20 cellular contexts compared by ENCODE assay signal in genomic region chr19:40216777-40217026, GRCh38. TPM values are rescaled to one million over a fixed set of nuclear protein-coding genes. Genes with fewer than 3 reads are reported as not detected.
DNase-seq lines count a peak whose midpoint lies in the region; ATAC-seq and TF ChIP-seq lines count a peak whose summit lies in the region.
"Had no signal": no experiment of that assay in that cellular context is flagged by ENCODE, and none has a peak within 500 bp of the region (broad histone marks: within the 10 kb centered on the region; RNA-seq: fewer than 3 reads in every experiment).

No MANE protein-coding gene starts in this region.

- peak overlapping the region; percentile 42 for H2AK9ac ChIP-seq in IMR-90 (replicated peaks; ENCODE audit: low read depth, low read length, poor library complexity)

- H3K23ac ChIP-seq in IMR-90 (ENCODE audit: low read depth, low read length), result no peak overlapping the region; the same call in 1 of the 2 replicates
- H3K23ac ChIP-seq in neuronal stem cell (ENCODE audit: low read depth, low read length, poor library complexity), result peak overlapping the region; percentile 3

- H4K8ac ChIP-seq in IMR-90 (ENCODE audit: low read depth in 2 of 2, low read length in 2 of 2), result no peak overlapping the region
- H4K8ac ChIP-seq in neuronal stem cell (ENCODE audit: low read depth, low read length), result no peak overlapping the region

- H2AFZ ChIP-seq in IMR-90 (replicated peaks; ENCODE audit: low read length, poor library complexity) (peak overlapping the region; percentile 32), neuronal stem cell (ENCODE audit: low read length) (no peak overlapping the region)

- H3K27ac ChIP-seq in IMR-90 (ENCODE audit: insufficient read depth, low read length) (no peak overlapping the region), endodermal cell (ENCODE audit: low read depth, low read length) (no peak overlapping the region), neuronal stem cell (replicated peaks; ENCODE audit: low read length) (no peak overlapping the region)
- H3K27ac ChIP-seq: gastrocnemius medialis, pancreas had no signal

- H3K14ac ChIP-seq in IMR-90 (replicated peaks; ENCODE audit: low read depth, low read length) (no peak overlapping the region), neuronal stem cell (ENCODE audit: low read length) (no peak overlapping the region)

- intact Hi-C loops in IMR-90 (cut with micrococcal nuclease), result no loop called here

- H2BK15ac ChIP-seq in IMR-90 (ENCODE audit: low read depth, low read length) (no peak overlapping the region), neuronal stem cell (ENCODE audit: low read length) (no peak overlapping the region)

- H3K36me3 ChIP-seq in IMR-90 (ENCODE audit: control insufficient read depth, insufficient read depth, low read length) (peaks cover 13% of the 10 kb centered on the region; the same call in 1 of the 2 replicates), endodermal cell (ENCODE audit: control insufficient read depth, insufficient read depth, low read length) (no peaks in the 10 kb centered on the region), neuronal stem cell (replicated peaks in 1 of 2; ENCODE audit: control insufficient read depth in 2 of 2, insufficient read depth in 2 of 2, low read length in 2 of 2) (peaks cover 0 to 7% of the 10 kb centered on the region in 2 donors)
- H3K36me3 ChIP-seq: HAP-1, pancreas had no signal

- peak overlapping the region; percentile 25 for H3K27ac Mint-ChIP-seq in activated CD4-positive, alpha-beta T cell treated with anti-CD3 and anti-CD28 coated beads, Interleukin-2, amount 10 ng/mL, durations not matched to agents 7 days and 5 days
- H3K27ac Mint-ChIP-seq in endodermal cell, result no peak overlapping the region

- no peak overlapping the region for H2BK120ac ChIP-seq in IMR-90 (ENCODE audit: low read depth, low read length)
- no peak overlapping the region for H2BK120ac ChIP-seq in neuronal stem cell (ENCODE audit: low read depth, low read length)

- no TSS peak for BruUV-seq in IMR-90 (replicated peaks; lab: Mats Ljungman, UMichigan)

- H3K36me3 Mint-ChIP-seq in activated CD4-positive, alpha-beta T cell treated with anti-CD3 and anti-CD28 coated beads, Interleukin-2, amount 10 ng/mL, durations not matched to agents 7 days and 5 days (ENCODE audit: low read depth), result no peaks in the 10 kb centered on the region
- peaks cover 10% of the 10 kb centered on the region for H3K36me3 Mint-ChIP-seq in endodermal cell (ENCODE audit: low read depth)

- dilution Hi-C loops in IMR-90 (cut with HindIII; ENCODE audit: low sequenced_read_pairs, unreplicated experiment), result no loop called here

- no peak for TF ChIP-seq RAD21 in IMR-90 (IDR thresholded peaks at IDR 0.05; ENCODE audit: low read length)

- H3K56ac ChIP-seq in IMR-90 (ENCODE audit: extremely low read depth, insufficient read depth, low read length), result no peak overlapping the region

- H3K18ac ChIP-seq in IMR-90 (ENCODE audit: low read depth, low read length) (no peak overlapping the region), neuronal stem cell (ENCODE audit: low read length) (no peak overlapping the region)

- no peak for TF ChIP-seq POLR2A in IMR-90 (IDR thresholded peaks at IDR 0.05; ENCODE audit: low read depth, low read length)

- H3K4ac ChIP-seq in IMR-90 (ENCODE audit: low read depth, low read length) (no peak overlapping the region), neuronal stem cell (ENCODE audit: low read length) (no peak overlapping the region)

- POLR2A ChIA-PET in activated CD4-positive, alpha-beta T cell treated with anti-CD3 and anti-CD28 coated beads, Interleukin-2, amount 10 ng/mL, durations not matched to agents 7 days and 5 days (lab: Charles Lee), result no interaction called here
- POLR2A ChIA-PET in IMR-90 (lab: Charles Lee; ENCODE audit: unreplicated experiment), result no interaction called here

- H3K4me3 Mint-ChIP-seq in activated CD4-positive, alpha-beta T cell treated with anti-CD3 and anti-CD28 coated beads, Interleukin-2, amount 10 ng/mL, durations not matched to agents 7 days and 5 days, result no peak overlapping the region
- peak overlapping the region; percentile 38 for H3K4me3 Mint-ChIP-seq in endodermal cell

- peaks cover 7% of the 10 kb centered on the region for H3K4me1 Mint-ChIP-seq in activated CD4-positive, alpha-beta T cell treated with anti-CD3 and anti-CD28 coated beads, Interleukin-2, amount 10 ng/mL, durations not matched to agents 7 days and 5 days
- H3K4me1 Mint-ChIP-seq in endodermal cell, result no peaks in the 10 kb centered on the region

- TF ChIP-seq CTCF in IMR-90 (conservative IDR thresholded peaks at IDR 0.05; ENCODE audit: low read depth, low read length) (no peak), endodermal cell (conservative IDR thresholded peaks at IDR 0.05) (no peak)

- H3K9ac ChIP-seq in IMR-90 (ENCODE audit: low read depth, low read length) (no peak overlapping the region), endodermal cell (ENCODE audit: extremely low read depth, low read length, poor library complexity, severe bottlenecking) (no peak overlapping the region), neuronal stem cell (ENCODE audit: low read depth, low read length, poor library complexity) (peak overlapping the region; percentile 38)

- CTCF ChIA-PET in activated CD4-positive, alpha-beta T cell treated with anti-CD3 and anti-CD28 coated beads, Interleukin-2, amount 10 ng/mL, durations not matched to agents 7 days and 5 days (lab: Charles Lee), result no interaction called here
- CTCF ChIA-PET in IMR-90 (lab: Yijun Ruan, JAX), result no interaction called here

- H3K9me3 Mint-ChIP-seq in activated CD4-positive, alpha-beta T cell treated with anti-CD3 and anti-CD28 coated beads, Interleukin-2, amount 10 ng/mL, durations not matched to agents 7 days and 5 days, result no peaks in the 10 kb centered on the region
- no peaks in the 10 kb centered on the region for H3K9me3 Mint-ChIP-seq in endodermal cell
- H3K9me3 Mint-ChIP-seq: T-cell had no signal

- peaks cover 41% of the 10 kb centered on the region for H3K27me3 Mint-ChIP-seq in activated CD4-positive, alpha-beta T cell treated with anti-CD3 and anti-CD28 coated beads, Interleukin-2, amount 10 ng/mL, durations not matched to agents 7 days and 5 days
- H3K27me3 Mint-ChIP-seq in endodermal cell (ENCODE audit: insufficient read depth), result peaks cover 49% of the 10 kb centered on the region

- in situ Hi-C loops in IMR-90 (cut with MboI; ENCODE audit: low sequenced_read_pairs), result no loop called here

- H3K9me3 ChIP-seq in IMR-90 (ENCODE audit: control insufficient read depth, insufficient read depth, low read length) (no peaks in the 10 kb centered on the region), endodermal cell (ENCODE audit: control insufficient read depth, low read length) (no peaks in the 10 kb centered on the region), neuronal stem cell (replicated peaks in 1 of 2; ENCODE audit: control insufficient read depth in 2 of 2, insufficient read depth in 1 of 2, low read depth in 1 of 2, low read length in 2 of 2) (no peaks in the 10 kb centered on the region)
- H3K9me3 ChIP-seq: gastrocnemius medialis, HAP-1, pancreas had no signal

- H4K5ac ChIP-seq in IMR-90 (ENCODE audit: low read depth, low read length), result no peak overlapping the region

- H3K4me2 ChIP-seq in IMR-90 (ENCODE audit: low read depth, low read length), result no peak overlapping the region
- H3K4me2 ChIP-seq in neuronal stem cell (ENCODE audit: insufficient read depth, low read length, poor library complexity, severe bottlenecking), result no peak overlapping the region

- H3K79me1 ChIP-seq in IMR-90 (ENCODE audit: low read depth in 1 of 2, low read length in 2 of 2) (no peaks in the 10 kb centered on the region), neuronal stem cell (ENCODE audit: low read depth, low read length) (peaks cover 2% of the 10 kb centered on the region)

- no peak for DNase-seq in activated CD4-positive, alpha-beta T cell treated with anti-CD3 and anti-CD28 coated beads, Interleukin-2, amount 10 ng/mL, durations not matched to agents 7 days and 5 days
- DNase-seq in activated CD4-positive, alpha-beta T cell treated with anti-CD3 and anti-CD28 coated beads, Interleukin-2, amount 50 U/mL, for 4 hours, result no peak
- no peak for DNase-seq in IMR-90
- no peak for DNase-seq in endodermal cell
- no peak for DNase-seq in neuronal stem cell (ENCODE audit: low spot score)
- DNase-seq in NCI-H748 treated with DMSO at 0.1 percent for 48 hours (lab: John Stamatoyannopoulos, UW), result no peak
- DNase-seq in stimulated activated CD8-positive, alpha-beta memory T cell treated with anti-CD3 and anti-CD28 coated beads, Interleukin-4, amount 100 ng/mL, for 48 hours, result no peak
- DNase-seq: ACHN; CD8-positive, alpha-beta memory T cell; gastrocnemius medialis; KBM-7; kidney glomerular epithelial cell; stimulated activated naive CD4-positive, alpha-beta T cell treated with Interleukin-2 at 50 U/mL for 16 hours; T-cell had no signal

- H2BK5ac ChIP-seq in IMR-90 (ENCODE audit: low read depth, low read length, poor library complexity, severe bottlenecking) (no peak overlapping the region), neuronal stem cell (ENCODE audit: low read length) (peak overlapping the region; percentile 24)

- H2BK12ac ChIP-seq in neuronal stem cell (ENCODE audit: low read length), result no peak overlapping the region

- no peak overlapping the region for H2BK20ac ChIP-seq in IMR-90 (ENCODE audit: low read depth, low read length)

- H4K91ac ChIP-seq in IMR-90 (ENCODE audit: insufficient read depth, low read depth, low read length) (no peak overlapping the region), neuronal stem cell (ENCODE audit: low read depth, low read length, poor library complexity) (no peak overlapping the region)

- H4K20me1 ChIP-seq in IMR-90 (ENCODE audit: insufficient read depth, low read length), result no peaks in the 10 kb centered on the region

- H2AK5ac ChIP-seq in IMR-90 (ENCODE audit: low read depth, low read length) (no peak overlapping the region), neuronal stem cell (ENCODE audit: low read depth, low read length) (no peak overlapping the region)

- ATAC-seq in IMR-90 (ENCODE audit: low read depth), result no peak
- no peak for ATAC-seq in GM21528 (IDR thresholded peaks at IDR 0.05; ENCODE audit: low FRiP score, unreplicated experiment)
- ATAC-seq: gastrocnemius medialis, T-cell had no signal

- H3K4me3 ChIP-seq in IMR-90 (ENCODE audit: insufficient read depth, low read depth, low read length) (no peak overlapping the region), endodermal cell (ENCODE audit: low read length) (no peak overlapping the region), neuronal stem cell (ENCODE audit: low read length in 2 of 2) (peak overlapping the region in 1 of 2 donors; percentile 67)
- H3K4me3 ChIP-seq: gastrocnemius medialis, HAP-1 had no signal

- WGBS in IMR-90 (ENCODE audit: extremely low coverage in 2 of 2, insufficient read length in 1 of 2), 2 experiments, result 58 to 100% methylated on average over 1 to 4 of the region's 9 CpGs
- 86 to 88% methylated on average over 4 to 9 of the region's 9 CpGs for WGBS in endodermal cell (ENCODE audit: insufficient coverage in 1 of 2, insufficient read length in 1 of 2), 2 experiments
- 100% methylated on average over 3 of the region's 9 CpGs; no CpG with 5 or more reads in 1 of the 2 donors for WGBS in neuronal stem cell (ENCODE audit: extremely low coverage in 2 of 2, insufficient read length in 2 of 2, insufficient replicate concordance in 1 of 2), 2 donors

- H3K4me1 ChIP-seq in IMR-90 (ENCODE audit: control insufficient read depth, insufficient read depth, low read length), result no peaks in the 10 kb centered on the region
- no peaks in the 10 kb centered on the region for H3K4me1 ChIP-seq in endodermal cell (ENCODE audit: control insufficient read depth, insufficient read depth, low read length)
- H3K4me1 ChIP-seq in neuronal stem cell (ENCODE audit: control insufficient read depth in 2 of 2, insufficient read depth in 1 of 2, low read depth in 1 of 2, low read length in 2 of 2), result no peaks in the 10 kb centered on the region
- H3K4me1 ChIP-seq: HAP-1, pancreas had no signal

- H3K27me3 ChIP-seq in IMR-90 (ENCODE audit: control insufficient read depth, insufficient read depth, low read length) (peaks cover 15% of the 10 kb centered on the region), endodermal cell (ENCODE audit: control insufficient read depth, insufficient read depth, low read length, poor library complexity, severe bottlenecking) (peaks cover 52% of the 10 kb centered on the region), neuronal stem cell (ENCODE audit: control insufficient read depth in 3 of 3, insufficient read depth in 3 of 3, low read depth in 1 of 3, low read length in 3 of 3) (peaks cover 6 to 46% (median 31%) of the 10 kb centered on the region in 3 experiments)

- H3K9me1 ChIP-seq in IMR-90 (ENCODE audit: insufficient read depth, low read length), result peaks cover 11% of the 10 kb centered on the region

RNA-seq across cellular contexts. Expression of gene TTC9B, which starts 1.5 kb away (rescaled TPM):
- total RNA-seq in activated CD4-positive, alpha-beta T cell treated with anti-CD3 and anti-CD28 coated beads, Interleukin-2, amount 10 ng/mL, durations not matched to agents 7 days and 5 days, result not detected
- total RNA-seq in IMR-90 (2012; rRNA removed) (not detected in 2 replicates), endodermal cell (not detected)
- not detected in 2 replicates for polyA plus RNA-seq in IMR-90 (2012; rRNA removed)
- not detected in 2 replicates for polyA plus RNA-seq in IMR-90 (2012; cell fraction: cytosol; rRNA removed)
- polyA plus RNA-seq in IMR-90 (2012; cell fraction: nucleus; rRNA removed; ENCODE audit: low replicate concordance), result 0.03 and 0.13 TPM in 2 replicates
- 1.3 TPM for polyA plus RNA-seq in endodermal cell (2013, experiment 1 of 2)
- polyA plus RNA-seq in endodermal cell (2013, experiment 2 of 2), result 0.91 TPM
- polyA plus RNA-seq in neuronal stem cell (2013, experiment 1 of 2), result not detected
- not detected for polyA plus RNA-seq in neuronal stem cell (2013, experiment 2 of 2)
- total RNA-seq: CD8-positive, alpha-beta memory T cell; endothelial cell of umbilical vein; gastrocnemius medialis; pancreas; T-cell had no signal
- polyA plus RNA-seq: CD8-positive, alpha-beta memory T cell; endothelial cell of umbilical vein had no signal

RNA-seq across cellular contexts. Expression of gene CCNP, which starts 9.8 kb away (rescaled TPM):
- under 1 TPM; 0.27 to 0.35 TPM for total RNA-seq in activated CD4-positive, alpha-beta T cell treated with anti-CD3 and anti-CD28 coated beads, Interleukin-2, amount 10 ng/mL, durations not matched to agents 7 days and 5 days
- total RNA-seq in IMR-90 (2012; rRNA removed) (under 0.01 TPM in 2 replicates), endodermal cell (1 to 10 TPM in 1 of 2 donors, under 1 TPM in 1; 0.73 to 1.4 TPM)
- 0.17 and 0.21 TPM in 2 replicates for polyA plus RNA-seq in IMR-90 (2012; rRNA removed)
- 0.17 and 0.42 TPM in 2 replicates for polyA plus RNA-seq in IMR-90 (2012; cell fraction: cytosol; rRNA removed)
- 1.5 and 3.1 TPM in 2 replicates for polyA plus RNA-seq in IMR-90 (2012; cell fraction: nucleus; rRNA removed; ENCODE audit: low replicate concordance)
- polyA plus RNA-seq in endodermal cell (2013, experiment 1 of 2), result 0.21 TPM
- polyA plus RNA-seq in endodermal cell (2013, experiment 2 of 2), result 0.41 TPM
- polyA plus RNA-seq in neuronal stem cell (2013, experiment 1 of 2), result 0.66 TPM
- polyA plus RNA-seq in neuronal stem cell (2013, experiment 2 of 2), result 0.69 TPM
- total RNA-seq: endothelial cell of umbilical vein, gastrocnemius medialis, mononuclear cell, urinary bladder had no signal
- polyA plus RNA-seq: CD8-positive, alpha-beta memory T cell; endothelial cell of umbilical vein had no signal

RNA-seq across cellular contexts. Expression of gene MAP3K10, which starts 25.5 kb away (rescaled TPM):
- total RNA-seq in activated CD4-positive, alpha-beta T cell treated with anti-CD3 and anti-CD28 coated beads, Interleukin-2, amount 10 ng/mL, durations not matched to agents 7 days and 5 days, result 10 to 100 TPM; 15.7 to 19.7 TPM
- total RNA-seq in IMR-90 (2012; rRNA removed) (1.4 and 1.8 TPM in 2 replicates), endodermal cell (10 to 100 TPM; 35.2 to 39.3 TPM)
- polyA plus RNA-seq in IMR-90 (2012; rRNA removed), result 5.5 and 6.4 TPM in 2 replicates
- 3.1 and 5.2 TPM in 2 replicates for polyA plus RNA-seq in IMR-90 (2012; cell fraction: cytosol; rRNA removed)
- 32.7 and 58.4 TPM in 2 replicates for polyA plus RNA-seq in IMR-90 (2012; cell fraction: nucleus; rRNA removed; ENCODE audit: low replicate concordance)
- 23.2 TPM for polyA plus RNA-seq in endodermal cell (2013, experiment 1 of 2)
- 23.8 TPM for polyA plus RNA-seq in endodermal cell (2013, experiment 2 of 2)
- polyA plus RNA-seq in neuronal stem cell (2013, experiment 1 of 2), result 13.5 TPM
- 13.6 TPM for polyA plus RNA-seq in neuronal stem cell (2013, experiment 2 of 2)
